8 cellular contexts compared by ENCODE assay signal in the genomic region with DNA sequence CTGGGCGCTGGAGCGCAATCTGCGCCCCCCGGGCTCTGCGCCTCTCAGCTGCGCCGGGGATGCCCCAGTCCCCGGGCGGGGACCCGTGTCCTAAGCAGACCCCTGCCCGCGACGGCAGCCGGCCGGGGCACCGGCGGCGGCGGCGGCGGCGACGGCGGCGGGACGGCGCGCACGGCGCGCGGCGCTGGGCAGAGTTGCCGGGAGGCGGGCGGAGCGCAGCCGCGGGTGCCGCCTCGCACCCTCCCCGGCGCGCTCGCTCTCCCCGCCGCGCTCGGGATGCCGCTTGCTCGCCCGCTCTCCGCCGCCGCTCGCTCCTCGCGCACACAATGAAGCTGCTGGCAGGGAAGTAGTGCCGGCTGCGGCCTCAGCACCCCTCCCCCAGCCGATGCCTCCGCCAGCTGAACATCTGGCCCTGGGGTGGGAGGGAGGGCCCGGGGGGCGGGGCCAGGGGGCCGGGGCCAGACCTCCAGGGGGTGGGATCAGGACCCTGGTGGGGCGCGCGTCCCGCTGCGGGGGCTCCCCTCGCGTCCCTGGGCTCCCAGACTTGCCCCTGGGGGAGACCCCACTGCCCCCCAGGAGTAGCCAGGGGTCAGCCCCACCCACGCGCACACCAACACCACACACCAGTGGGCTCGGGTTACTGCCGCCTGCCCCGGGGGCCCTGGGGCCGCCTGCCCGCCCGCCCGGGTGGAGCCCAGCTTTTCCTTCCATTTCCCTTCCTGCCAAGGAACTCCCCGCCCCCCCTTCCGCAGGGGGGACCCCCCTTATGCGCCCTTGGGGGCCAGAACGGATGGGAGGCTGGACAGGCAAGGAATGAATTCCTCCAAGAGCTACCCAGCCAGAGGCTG. TPM values are rescaled to one million over a fixed set of nuclear protein-coding genes. Genes with fewer than 3 reads are reported as not detected.
A peak's percentile ranks its signal among the peaks of the same experiment; 100 is the strongest.
DNase-seq lines count a peak whose midpoint lies in the region; ATAC-seq and TF ChIP-seq lines count a peak whose summit lies in the region.

A gene (minus strand): TSS at position 328 of the 848 bp plus-strand sequence. CDS start 708 bp downstream, outside the sequence.

- no peaks in the 10 kb centered on the region for H3K9me3 Mint-ChIP-seq in activated T-helper 1 cell treated with anti-CD3 and anti-CD28 coated beads, Interleukin-12 subunit alpha, Interleukin-12 subunit beta, Interleukin-2, Interleukin-4 antibody, amounts not matched to agents 30 ng/mL and 10 ng/mL and 1 ng/mL, durations not matched to agents 14 hours and 24 hours and 36 hours
- H3K9me3 Mint-ChIP-seq in naive thymus-derived CD4-positive, alpha-beta T cell: no peaks in the 10 kb centered on the region
- H3K9me3 Mint-ChIP-seq in stimulated activated naive CD8-positive, alpha-beta T cell treated with anti-CD3 and anti-CD28 coated beads, Interleukin-15, Interleukin-2, amounts not matched to agents 100 ng/mL and 50 ng/mL, for 24 hours: no peaks in the 10 kb centered on the region

- no peaks in the 10 kb centered on the region for H3K36me3 Mint-ChIP-seq in activated T-helper 1 cell treated with anti-CD3 and anti-CD28 coated beads, Interleukin-12 subunit alpha, Interleukin-12 subunit beta, Interleukin-2, Interleukin-4 antibody, amounts not matched to agents 30 ng/mL and 10 ng/mL and 1 ng/mL, durations not matched to agents 14 hours and 24 hours and 36 hours (ENCODE audit: low read depth)
- no peaks in the 10 kb centered on the region for H3K36me3 Mint-ChIP-seq in naive thymus-derived CD4-positive, alpha-beta T cell
- H3K36me3 Mint-ChIP-seq in stimulated activated naive CD8-positive, alpha-beta T cell treated with anti-CD3 and anti-CD28 coated beads, Interleukin-15, Interleukin-2, amounts not matched to agents 100 ng/mL and 50 ng/mL, for 24 hours (ENCODE audit: low read depth): no peaks in the 10 kb centered on the region

- peak; percentile 67 for DNase-seq in DMS79 (lab: John Stamatoyannopoulos, UW)
- peak; percentile 87 for DNase-seq in OCI-M1 (lab: John Stamatoyannopoulos, UW)
- DNase-seq in activated T-helper 1 cell treated with anti-CD3 and anti-CD28 coated beads, Interleukin-12 subunit alpha, Interleukin-12 subunit beta, Interleukin-2, Interleukin-4 antibody, amounts not matched to agents 30 ng/mL and 10 ng/mL and 1 ng/mL, durations not matched to agents 14 hours and 24 hours and 36 hours (ENCODE audit: low spot score): peak; percentile 45
- DNase-seq in fibroblast of lung (ENCODE audit: low read depth in 2 of 2): peak; percentile 80 to 90
- DNase-seq in naive thymus-derived CD4-positive, alpha-beta T cell: peak; percentile 26 to 62 (median 54)

- peak within 1 kb of the TSS; percentile 49 to 65 (median 62) for H3K4me3 ChIP-seq in fibroblast of lung (replicated peaks in 1 of 4; ENCODE audit: control extremely low read depth in 1 of 4, insufficient read depth in 1 of 4, low read depth in 3 of 4, low read length in 4 of 4)
- H3K4me3 ChIP-seq in naive thymus-derived CD4-positive, alpha-beta T cell (ENCODE audit: low read length): peak within 1 kb of the TSS; percentile 62

- peaks cover 19% of the 10 kb centered on the region for H3K4me1 ChIP-seq in fibroblast of lung (ENCODE audit: control insufficient read depth, extremely low read depth, insufficient read depth, low read length)
- peaks cover 8 to 20% of the 10 kb centered on the region in 2 donors for H3K4me1 ChIP-seq in naive thymus-derived CD4-positive, alpha-beta T cell (ENCODE audit: control insufficient read depth in 2 of 2, insufficient read depth in 2 of 2, low read length in 2 of 2)

- peak within 1 kb of the TSS; percentile 27 for H3K27ac ChIP-seq in fibroblast of lung (ENCODE audit: insufficient read depth, low read length)
- no peak within 1 kb of the TSS for H3K27ac ChIP-seq in naive thymus-derived CD4-positive, alpha-beta T cell (ENCODE audit: low read depth, low read length)

- CTCF ChIA-PET in naive thymus-derived CD4-positive, alpha-beta T cell (lab: Charles Lee): interaction anchor here (1.0 to 2.1 kb wide), 3 partner anchors 21 to 80 kb away, joined by 3 to 13 read pairs (median 3); no protein-coding TSS in a partner anchor

- H4K20me1 ChIP-seq in fibroblast of lung (ENCODE audit: control insufficient read depth, extremely low read depth, insufficient read depth, low read length): no peaks in the 10 kb centered on the region

- H3K9me3 ChIP-seq in fibroblast of lung (ENCODE audit: control insufficient read depth, insufficient read depth, low read depth, low read length): no peaks in the 10 kb centered on the region
- no peaks in the 10 kb centered on the region for H3K9me3 ChIP-seq in naive thymus-derived CD4-positive, alpha-beta T cell (ENCODE audit: control insufficient read depth in 2 of 3, low read length in 3 of 3)

- TF ChIP-seq RAD21 in Ishikawa (IDR thresholded peaks at IDR 0.05; ENCODE audit: low read depth): peak; percentile 3; the same call in 1 of the 2 replicates

- H3K27me3 ChIP-seq in fibroblast of lung (ENCODE audit: control insufficient read depth, insufficient read depth, low read length): peaks cover 3% of the 10 kb centered on the region
- no peaks in the 10 kb centered on the region for H3K27me3 ChIP-seq in naive thymus-derived CD4-positive, alpha-beta T cell (ENCODE audit: control insufficient read depth in 2 of 2, insufficient read depth in 2 of 2, low read length in 2 of 2)

- peak; percentile 42 for TF ChIP-seq EP300 in Ishikawa (IDR thresholded peaks at IDR 0.05; ENCODE audit: borderline replicate concordance)

- no peak within 1 kb of the TSS for H3K27ac Mint-ChIP-seq in activated T-helper 1 cell treated with anti-CD3 and anti-CD28 coated beads, Interleukin-12 subunit alpha, Interleukin-12 subunit beta, Interleukin-2, Interleukin-4 antibody, amounts not matched to agents 30 ng/mL and 10 ng/mL and 1 ng/mL, durations not matched to agents 14 hours and 24 hours and 36 hours
- peak within 1 kb of the TSS in 3 of 9 donors; percentile 36 to 64 (median 42) for H3K27ac Mint-ChIP-seq in naive thymus-derived CD4-positive, alpha-beta T cell
- no peak within 1 kb of the TSS for H3K27ac Mint-ChIP-seq in stimulated activated naive CD8-positive, alpha-beta T cell treated with anti-CD3 and anti-CD28 coated beads, Interleukin-15, Interleukin-2, amounts not matched to agents 100 ng/mL and 50 ng/mL, for 24 hours

- H3K36me3 ChIP-seq in fibroblast of lung (ENCODE audit: control insufficient read depth, insufficient read depth, low read length): peaks cover 2% of the 10 kb centered on the region
- H3K36me3 ChIP-seq in naive thymus-derived CD4-positive, alpha-beta T cell (ENCODE audit: control insufficient read depth in 2 of 3, insufficient read depth in 3 of 3, low read length in 3 of 3): no peaks in the 10 kb centered on the region

- peaks cover 9% of the 10 kb centered on the region for H3K4me1 Mint-ChIP-seq in activated T-helper 1 cell treated with anti-CD3 and anti-CD28 coated beads, Interleukin-12 subunit alpha, Interleukin-12 subunit beta, Interleukin-2, Interleukin-4 antibody, amounts not matched to agents 30 ng/mL and 10 ng/mL and 1 ng/mL, durations not matched to agents 14 hours and 24 hours and 36 hours (ENCODE audit: low read depth)
- peaks cover 0 to 18% (median 15%) of the 10 kb centered on the region in 7 donors for H3K4me1 Mint-ChIP-seq in naive thymus-derived CD4-positive, alpha-beta T cell
- peaks cover 12% of the 10 kb centered on the region for H3K4me1 Mint-ChIP-seq in stimulated activated naive CD8-positive, alpha-beta T cell treated with anti-CD3 and anti-CD28 coated beads, Interleukin-15, Interleukin-2, amounts not matched to agents 100 ng/mL and 50 ng/mL, for 24 hours (ENCODE audit: low read depth)

- peaks cover 13% of the 10 kb centered on the region for H3K27me3 Mint-ChIP-seq in activated T-helper 1 cell treated with anti-CD3 and anti-CD28 coated beads, Interleukin-12 subunit alpha, Interleukin-12 subunit beta, Interleukin-2, Interleukin-4 antibody, amounts not matched to agents 30 ng/mL and 10 ng/mL and 1 ng/mL, durations not matched to agents 14 hours and 24 hours and 36 hours (ENCODE audit: insufficient read depth)
- H3K27me3 Mint-ChIP-seq in naive thymus-derived CD4-positive, alpha-beta T cell: peaks cover 0 to 22% (median 0%) of the 10 kb centered on the region in 5 donors
- no peaks in the 10 kb centered on the region for H3K27me3 Mint-ChIP-seq in stimulated activated naive CD8-positive, alpha-beta T cell treated with anti-CD3 and anti-CD28 coated beads, Interleukin-15, Interleukin-2, amounts not matched to agents 100 ng/mL and 50 ng/mL, for 24 hours

- ATAC-seq in naive thymus-derived CD4-positive, alpha-beta T cell: peak; percentile 69
- ATAC-seq in GM21515 (IDR thresholded peaks at IDR 0.05; ENCODE audit: unreplicated experiment): no peak

- peak within 1 kb of the TSS; percentile 49 for H2AFZ ChIP-seq in fibroblast of lung (ENCODE audit: low read length)

- no peak for TF ChIP-seq CTCF in fibroblast of lung (conservative IDR thresholded peaks at IDR 0.05 in 1 of 2, IDR thresholded peaks at IDR 0.05 in 1 of 2; ENCODE audit: low read depth in 1 of 2, low read length in 2 of 2)

- peak within 1 kb of the TSS; percentile 82 for H3K4me3 Mint-ChIP-seq in activated T-helper 1 cell treated with anti-CD3 and anti-CD28 coated beads, Interleukin-12 subunit alpha, Interleukin-12 subunit beta, Interleukin-2, Interleukin-4 antibody, amounts not matched to agents 30 ng/mL and 10 ng/mL and 1 ng/mL, durations not matched to agents 14 hours and 24 hours and 36 hours
- H3K4me3 Mint-ChIP-seq in naive thymus-derived CD4-positive, alpha-beta T cell: peak within 1 kb of the TSS; percentile 73 to 91 (median 83)
- peak within 1 kb of the TSS; percentile 78 for H3K4me3 Mint-ChIP-seq in stimulated activated naive CD8-positive, alpha-beta T cell treated with anti-CD3 and anti-CD28 coated beads, Interleukin-15, Interleukin-2, amounts not matched to agents 100 ng/mL and 50 ng/mL, for 24 hours

- H3K9ac ChIP-seq in fibroblast of lung (ENCODE audit: insufficient read depth, low read length): peak within 1 kb of the TSS; percentile 32

- intact Hi-C loops in activated T-helper 1 cell treated with anti-CD3 and anti-CD28 coated beads, Interleukin-12 subunit alpha, Interleukin-12 subunit beta, Interleukin-2, Interleukin-4 antibody, amounts not matched to agents 30 ng/mL and 10 ng/mL and 1 ng/mL, durations not matched to agents 14 hours and 24 hours and 36 hours (cut with micrococcal nuclease): loop anchor here (1.0 kb wide), 1 partner anchor 57 kb away; a partner anchor contains a TSS
- intact Hi-C loops in naive thymus-derived CD4-positive, alpha-beta T cell (cut with micrococcal nuclease): loop anchor here (1.0 to 2.0 kb wide), 4 partner anchors 21 to 80 kb away; a partner anchor contains a TSS

- H3K4me2 ChIP-seq in fibroblast of lung (ENCODE audit: extremely low read depth, insufficient read depth, low read length): peak within 1 kb of the TSS; percentile 85

- POLR2A ChIA-PET in naive thymus-derived CD4-positive, alpha-beta T cell (lab: Charles Lee): interaction anchor here (0.7 to 1.4 kb wide), 5 partner anchors 20 to 79 kb away, joined by 3 to 6 read pairs (median 4); a partner anchor contains a TSS

- no peaks in the 10 kb centered on the region for H3K79me2 ChIP-seq in fibroblast of lung (ENCODE audit: control insufficient read depth, insufficient read depth, low read length)

RNA-seq across cellular contexts. Expression of the gene that starts here (rescaled TPM):
- total RNA-seq in activated T-helper 1 cell treated with anti-CD3 and anti-CD28 coated beads, Interleukin-12 subunit alpha, Interleukin-12 subunit beta, Interleukin-2, Interleukin-4 antibody, amounts not matched to agents 30 ng/mL and 10 ng/mL and 1 ng/mL, durations not matched to agents 14 hours and 24 hours and 36 hours: 0.21 and 0.34 TPM in 2 replicates
- total RNA-seq in fibroblast of lung: 4.1 and 5.6 TPM in 2 replicates
- polyA plus RNA-seq in fibroblast of lung: 1.8 and 3.9 TPM in 2 replicates
- polyA plus RNA-seq in fibroblast of lung (2012): 2.1 and 4.9 TPM in 2 replicates
- 2.2 and 10.4 TPM in 2 replicates for polyA minus RNA-seq in fibroblast of lung (ENCODE audit: low replicate concordance)
- total RNA-seq in naive thymus-derived CD4-positive, alpha-beta T cell: under 1 TPM in 1 of 5 experiments, not detected in 4; 0.07 TPM
- polyA plus RNA-seq in naive thymus-derived CD4-positive, alpha-beta T cell: not detected

Comparison
In these comparisons a context has a peak if more than half of its experiments do, and no peak if none do; other contexts are left out.
1. Peak in DNase-seq in activated T-helper 1 cell treated with anti-CD3 and anti-CD28 coated beads, Interleukin-12 subunit alpha, Interleukin-12 subunit beta, Interleukin-2, Interleukin-4 antibody, amounts not matched to agents 30 ng/mL and 10 ng/mL and 1 ng/mL, durations not matched to agents 14 hours and 24 hours and 36 hours; RNA of the gene not detected or under 1 TPM.
2. Peak in DNase-seq, ATAC-seq and H3K4me3 ChIP-seq in naive thymus-derived CD4-positive, alpha-beta T cell; RNA of the gene not detected or under 1 TPM.